In the genomic region with DNA sequence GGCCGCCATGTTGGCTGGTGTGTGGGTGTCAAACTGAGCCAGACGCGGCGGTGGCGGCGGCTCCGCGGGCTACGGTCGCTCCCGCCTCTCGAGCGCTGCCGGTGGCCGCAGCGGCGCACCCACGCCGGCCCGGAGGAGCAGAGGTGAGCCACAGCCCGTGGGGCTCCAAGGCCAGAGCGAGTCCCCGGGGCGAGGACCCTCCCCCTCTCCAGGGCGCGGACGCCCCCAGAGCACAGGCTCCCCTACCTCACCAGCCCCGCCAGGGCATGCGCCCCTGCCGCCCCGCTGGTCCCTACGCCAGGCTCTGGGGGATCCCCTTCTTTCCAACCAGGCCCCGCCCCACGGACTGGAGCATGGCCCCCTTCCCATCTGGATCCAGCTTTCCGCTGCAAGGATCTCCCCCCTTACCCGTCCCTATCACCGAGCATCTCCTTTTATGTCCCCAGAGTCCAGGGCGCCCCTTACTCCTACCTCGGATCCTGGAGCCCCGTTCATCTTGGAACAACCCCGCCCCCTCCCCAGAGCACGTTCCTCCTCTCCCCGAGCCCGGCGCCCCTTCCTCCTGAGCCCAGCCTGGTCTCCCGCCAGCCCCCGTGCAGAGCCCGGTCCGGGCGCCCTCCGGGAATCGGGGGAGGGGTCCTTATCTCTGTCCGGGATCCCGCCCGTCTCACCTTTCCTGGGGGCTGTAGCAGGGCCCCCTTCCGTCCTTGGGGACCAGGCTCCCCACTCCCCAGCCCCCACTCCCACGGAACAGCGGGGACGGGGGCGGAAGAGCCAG, we compare ENCODE assay signal across 8 cellular contexts. TPM values are rescaled to one million over a fixed set of nuclear protein-coding genes. Genes with fewer than 3 reads are reported as not detected.
DNase-seq lines count a peak whose midpoint lies in the region; ATAC-seq and TF ChIP-seq lines count a peak whose summit lies in the region.

No MANE protein-coding gene starts in this region.

- H3K9me3 Mint-ChIP-seq in endothelial cell (ENCODE audit: unreplicated experiment) (no peaks in the 10 kb centered on the region), naive B cell (no peaks in the 10 kb centered on the region)

- H3K27me3 ChIP-seq in thoracic aorta (replicated peaks; ENCODE audit: insufficient read depth): no peaks in the 10 kb centered on the region

- POLR2A ChIA-PET in AG04449 (lab: Yijun Ruan, JAX): no interaction called here

- H3K4me3 Mint-ChIP-seq in endothelial cell (ENCODE audit: unreplicated experiment) (peak overlapping the region; percentile 98), naive B cell (peak overlapping the region; percentile 86 to 95 (median 90))

- DNase-seq in AG04449 (ENCODE audit: low read depth, low spot score): no peak
- DNase-seq in activated CD4-positive, CD25-positive, alpha-beta regulatory T cell treated with anti-CD3 and anti-CD28 coated beads, Interleukin-2, amount 50 U/mL, for 72 hours: peak; percentile 65
- DNase-seq in endothelial cell (ENCODE audit: low spot score): peak; percentile 37
- peak; percentile 63 for DNase-seq in naive B cell
- DNase-seq in thoracic aorta (ENCODE audit: low spot score): no peak
- DNase-seq in putamen (ENCODE audit: low spot score): no peak

- H3K9me3 ChIP-seq in thoracic aorta: no peaks in the 10 kb centered on the region

- no peaks in the 10 kb centered on the region for H3K36me3 ChIP-seq in thoracic aorta

- CTCF ChIA-PET in AG04449 (lab: Yijun Ruan, JAX): interaction anchor here (3.3 kb wide), 1 partner anchor 11 kb away, joined by 38 read pairs; no protein-coding TSS in a partner anchor

- H3K36me3 Mint-ChIP-seq in endothelial cell (ENCODE audit: low read depth, unreplicated experiment): peaks cover 6% of the 10 kb centered on the region
- no peaks in the 10 kb centered on the region for H3K36me3 Mint-ChIP-seq in naive B cell

- H3K27ac Mint-ChIP-seq in endothelial cell (ENCODE audit: unreplicated experiment) (no peak overlapping the region), naive B cell (peak overlapping the region in 5 of 6 donors; percentile 63 to 90 (median 80))

- peak overlapping the region; percentile 92 for H3K4me3 ChIP-seq in AG04449 (ENCODE audit: low read depth, low read length)
- H3K4me3 ChIP-seq in thoracic aorta: peak overlapping the region; percentile 83

- peak overlapping the region; percentile 61 to 63 for H3K27ac ChIP-seq in thoracic aorta

- ATAC-seq in GM19035 (IDR thresholded peaks at IDR 0.05; ENCODE audit: unreplicated experiment): peak; percentile 80
- ATAC-seq in HG03342 (IDR thresholded peaks at IDR 0.05; ENCODE audit: unreplicated experiment): peak; percentile 67
- peak; percentile 29 to 62 for ATAC-seq in naive B cell (ENCODE audit: low read depth in 2 of 2)
- peak; percentile 23 for ATAC-seq in thoracic aorta (ENCODE audit: insufficient number of reproducible peaks, low FRiP score, low read depth)

- H3K4me1 ChIP-seq in thoracic aorta (ENCODE audit: control insufficient read depth in 1 of 2, low read depth in 2 of 2): peaks cover 4 to 18% of the 10 kb centered on the region in 2 donors

- H3K4me1 Mint-ChIP-seq in endothelial cell (ENCODE audit: unreplicated experiment): peaks cover 19% of the 10 kb centered on the region
- H3K4me1 Mint-ChIP-seq in naive B cell: peaks cover 5 to 18% (median 9%) of the 10 kb centered on the region in 3 donors

- TF ChIP-seq CTCF in AG04449 (IDR thresholded peaks at IDR 0.05; ENCODE audit: insufficient read depth, low read length, missing control alignments) (no peak), endothelial cell (IDR thresholded peaks at IDR 0.05; ENCODE audit: unreplicated experiment) (peak; percentile 67), thoracic aorta (IDR thresholded peaks at IDR 0.05) (peak; percentile 44)

- H3K27me3 Mint-ChIP-seq in endothelial cell (ENCODE audit: unreplicated experiment) (peaks cover 3% of the 10 kb centered on the region), naive B cell (no peaks in the 10 kb centered on the region)

RNA-seq across cellular contexts. Expression of a gene that starts 0.4 kb away (rescaled TPM):
- total RNA-seq in endothelial cell (ENCODE audit: unreplicated experiment) (74.5 TPM), thoracic aorta (10 to 100 TPM; 28.7 to 47.9 TPM)
- 10 to 100 TPM in 5 of 6 donors, 1 to 10 TPM in 1; 9.8 to 35.0 (median 28.9) TPM for polyA plus RNA-seq in naive B cell (ENCODE audit: low read depth in 6 of 6)

Comparison
In these comparisons a context has a peak if more than half of its experiments do, and no peak if none do; other contexts are left out.
1. DNase-seq: peak in activated CD4-positive, CD25-positive, alpha-beta regulatory T cell treated with anti-CD3 and anti-CD28 coated beads, Interleukin-2, amount 50 U/mL, for 72 hours (single experiment), endothelial cell (single experiment) and naive B cell (single experiment); none in AG04449 (single experiment), thoracic aorta (single experiment) and putamen (single experiment).
2. ATAC-seq: peak in every context shown above with its lines; median percentile 80 in GM19035; 67 in HG03342; 46 in naive B cell; 23 in thoracic aorta.